In genomic region chr11:65414776-65415498, GRCh38 we compare ENCODE assay signal across 13 cellular contexts. TPM values are rescaled to one million over a fixed set of nuclear protein-coding genes. Genes with fewer than 3 reads are reported as not detected.
A peak's percentile ranks its signal among the peaks of the same experiment; 100 is the strongest.
DNase-seq lines count a peak whose midpoint lies in the region; ATAC-seq and TF ChIP-seq lines count a peak whose summit lies in the region.
"Had no signal": no experiment of that assay in that cellular context is flagged by ENCODE, and none has a peak within 500 bp of the region (broad histone marks: within the 10 kb centered on the region; RNA-seq: fewer than 3 reads in every experiment).

No MANE protein-coding gene starts in this region.

- H3K4me3 ChIP-seq in A673 (ENCODE audit: low read depth, low read length, poor library complexity, severe bottlenecking) (no peak overlapping the region), mucosa of descending colon (no peak overlapping the region)
- H3K4me3 ChIP-seq: skin epidermis had no signal

- no peak for DNase-seq in A673 (ENCODE audit: low spot score)
- DNase-seq in HFFc6 = no peak
- peak in 2 of 3 donors; percentile 25 to 50 for DNase-seq in mucosa of descending colon
- no peak for DNase-seq in activated CD8-positive, alpha-beta memory T cell treated with anti-CD3 and anti-CD28 coated beads for 24 hours
- no peak for DNase-seq in T-helper 2 cell
- DNase-seq: NCI-H1930; stimulated activated naive CD8-positive, alpha-beta T cell treated with anti-CD3 and anti-CD28 coated beads, Interleukin-15, Interleukin-2, amounts not matched to agents 100 U/mL and 50 U/mL, for 24 hours had no signal

- TF ChIP-seq CTCF in A673 (conservative IDR thresholded peaks at IDR 0.05; ENCODE audit: low read depth, low read length) (no peak), HFFc6 (IDR thresholded peaks at IDR 0.05) (no peak), mucosa of descending colon (IDR thresholded peaks at IDR 0.05) (no peak)

- peaks cover 49% of the 10 kb centered on the region for H3K4me1 Mint-ChIP-seq in HFFc6 (ENCODE audit: low read depth)

- peak overlapping the region; percentile 1 for H3K27ac Mint-ChIP-seq in HFFc6

- no peaks in the 10 kb centered on the region for H3K27me3 ChIP-seq in A673 (replicated peaks; ENCODE audit: insufficient read depth, low read depth, low read length, poor library complexity)

- H3K27ac ChIP-seq in A673 (ENCODE audit: low read depth, low read length, poor library complexity, severe bottlenecking) (peak overlapping the region; percentile 10), cingulate gyrus (ENCODE audit: low read depth, low read length) (peak overlapping the region; percentile 47)

- peaks cover 9% of the 10 kb centered on the region for H3K27me3 Mint-ChIP-seq in HFFc6 (ENCODE audit: insufficient read depth)

- H3K4me3 Mint-ChIP-seq in HFFc6 = no peak overlapping the region

- no peaks in the 10 kb centered on the region for H3K36me3 Mint-ChIP-seq in HFFc6 (ENCODE audit: low read depth)

- no TSS peak for BruUV-seq in A673 (replicated peaks; lab: Mats Ljungman, UMichigan)

- H3K9me3 Mint-ChIP-seq in HFFc6 = no peaks in the 10 kb centered on the region

- ATAC-seq in mucosa of descending colon (no peak), GM21825 (IDR thresholded peaks at IDR 0.05; ENCODE audit: unreplicated experiment) (no peak), HG03520 (IDR thresholded peaks at IDR 0.05; ENCODE audit: unreplicated experiment) (no peak)
- ATAC-seq: stimulated activated naive CD8-positive, alpha-beta T cell treated with anti-CD3 and anti-CD28 coated beads, Interleukin-15, Interleukin-2, amounts not matched to agents 100 U/mL and 50 U/mL, for 24 hours had no signal

- intact Hi-C loops in A673 (cut with micrococcal nuclease; ENCODE audit: unreplicated experiment) (loop anchor here (5.0 kb wide), 1 partner anchor 33 kb away; the partner anchor contains the start of gene SLC25A45), mucosa of descending colon (cut with DNase I, micrococcal nuclease) (no loop called here)

- H3K9me3 ChIP-seq in A673 (ENCODE audit: low read depth, low read length, poor library complexity, severe bottlenecking) (no peaks in the 10 kb centered on the region), mucosa of descending colon (no peaks in the 10 kb centered on the region)
- H3K9me3 ChIP-seq: Caco-2, SK-N-SH had no signal

- H3K36me3 ChIP-seq in A673 (ENCODE audit: insufficient read depth, low read length, poor library complexity, severe bottlenecking) (peaks cover 15% of the 10 kb centered on the region), mucosa of descending colon (ENCODE audit: low read depth) (peaks cover 3% of the 10 kb centered on the region)

- H3K4me1 ChIP-seq in A673 (ENCODE audit: insufficient read depth, low read length, poor library complexity, severe bottlenecking) (peaks cover 40% of the 10 kb centered on the region), mucosa of descending colon (ENCODE audit: low read depth) (peaks cover 37% of the 10 kb centered on the region)

- CTCF ChIA-PET in A673 (lab: Charles Lee) = interaction anchor here (1.0 to 4.1 kb wide), 2 partner anchors 81 to 94 kb away, joined by 3 to 92 read pairs; partner anchors contain the start of gene DPF2

- POLR2A ChIA-PET in A673 (lab: Charles Lee; ENCODE audit: low non-redundant PET) = interaction anchor here (0.6 to 2.2 kb wide), 2 partner anchors 7 to 82 kb away, joined by 3 to 6 read pairs; no protein-coding TSS in a partner anchor

RNA-seq across cellular contexts. Expression of gene NEAT1, which starts 7.7 kb away (rescaled TPM):
- 196 and 211 TPM in 2 replicates for total RNA-seq in A673 (2021)
- 100 to 1,000 TPM; 185 to 250 (median 213) TPM for total RNA-seq in HFFc6 (2021; fragmentation: NEBNext Ultra II Directional; extraction: Animal tissue kit (Norgen Biotek cat#: 25700))
- 1,000 to 10,000 TPM; 1,133 to 1,409 (median 1,237) TPM for total RNA-seq in mucosa of descending colon

RNA-seq across cellular contexts. Expression of gene FRMD8, which starts 28.5 kb away (rescaled TPM):
- total RNA-seq in A673 (2021) (43.2 and 51.1 TPM in 2 replicates), mucosa of descending colon (10 to 100 TPM; 27.1 to 44.1 (median 42.3) TPM)
- total RNA-seq in HFFc6 (2021; fragmentation: NEBNext Ultra II Directional; extraction: Animal tissue kit (Norgen Biotek cat#: 25700)) = 10 to 100 TPM; 22.4 to 28.5 (median 27.1) TPM

RNA-seq across cellular contexts. Expression of gene SLC25A45, which starts 32.5 kb away (rescaled TPM):
- total RNA-seq in A673 (2021) = 5.3 and 7.4 TPM in 2 replicates
- 1 to 10 TPM; 4.9 to 8.9 (median 5.8) TPM for total RNA-seq in HFFc6 (2021; fragmentation: NEBNext Ultra II Directional; extraction: Animal tissue kit (Norgen Biotek cat#: 25700))
- total RNA-seq in mucosa of descending colon = 10 to 100 TPM in 2 of 3 donors, 1 to 10 TPM in 1; 8.0 to 10.5 (median 10.1) TPM

Comparison
In these comparisons a context has a peak if more than half of its experiments do, and no peak if none do; other contexts are left out.
1. DNase-seq: peak in mucosa of descending colon (2 of 3); none in A673 (single experiment), HFFc6 (single experiment), activated CD8-positive, alpha-beta memory T cell treated with anti-CD3 and anti-CD28 coated beads for 24 hours (single experiment) and T-helper 2 cell (0 of 5).